ENCODE assay signal across 21 cellular contexts in genomic region chr3:25229584-25229983, GRCh38.
"Had no signal": no experiment of that assay in that cellular context is flagged by ENCODE, and none has a peak within 500 bp of the region (broad histone marks: within the 10 kb centered on the region; RNA-seq: fewer than 3 reads in every experiment).

No MANE protein-coding gene starts in this region.

- DNase-seq: activated CD4-positive, alpha-beta memory T cell treated with anti-CD3 and anti-CD28 coated beads for 36 hours; activated CD4-positive, alpha-beta T cell treated with anti-CD3 and anti-CD28 coated beads for 48 hours; activated CD8-positive, alpha-beta memory T cell treated with anti-CD3 and anti-CD28 coated beads, Interleukin-2, amount 50 U/mL, for 4 hours; activated gamma-delta T cell; activated naive CD4-positive, alpha-beta T cell treated with anti-CD3 and anti-CD28 coated beads, Interleukin-2, amount 10 ng/mL, durations not matched to agents 7 days and 5 days; activated T-cell treated with anti-CD3 and anti-CD28 coated beads, Interleukin-2, amount 50 U/mL, for 1 hour; amniotic stem cell; brain microvascular endothelial cell; head of caudate nucleus; hippocampal formation; left cardiac atrium; mammary epithelial cell; nucleus accumbens; pancreas; stimulated activated CD4-positive, alpha-beta T cell treated with anti-CD3 and anti-CD28 coated beads, Interleukin-1b, Interleukin-23, amount 100 ng/mL, for 48 hours; stimulated activated CD4-positive, alpha-beta T cell treated with anti-CD3 and anti-CD28 coated beads, Interleukin-4, amount 100 ng/mL, for 4 hours; stimulated activated CD8-positive, alpha-beta memory T cell treated with anti-CD3 and anti-CD28 coated beads, Interleukin-4, amount 100 ng/mL, for 48 hours; stimulated activated naive CD8-positive, alpha-beta T cell treated with anti-CD3 and anti-CD28 coated beads, Interleukin-15, amount 100 ng/mL, for 72 hours; substantia nigra; upper lobe of left lung; WERI-Rb-1 had no signal
